Comparison of ENCODE assay signal across 8 cellular contexts in genomic region chr16:1773703-1774455, GRCh38. TPM values are rescaled to one million over a fixed set of nuclear protein-coding genes. Genes with fewer than 3 reads are reported as not detected.
DNase-seq lines count a peak whose midpoint lies in the region; ATAC-seq and TF ChIP-seq lines count a peak whose summit lies in the region.

No MANE protein-coding gene starts in this region.

- H3K79me2 ChIP-seq in hepatocyte (peaks cover 34% of the 10 kb centered on the region), smooth muscle cell (ENCODE audit: low read depth) (peaks cover 24% of the 10 kb centered on the region)

- H3K9me3 Mint-ChIP-seq in activated naive CD4-positive, alpha-beta T cell treated with anti-CD3 and anti-CD28 coated beads, Interleukin-2, amount 50 U/mL, for 72 hours, result no peaks in the 10 kb centered on the region

- no peaks in the 10 kb centered on the region for H3K27me3 ChIP-seq in hepatocyte
- no peaks in the 10 kb centered on the region for H3K27me3 ChIP-seq in smooth muscle cell (ENCODE audit: low read depth)

- DNase-seq in ELR (ENCODE audit: low read depth) (peak; percentile 47), LNCaP clone FGC (ENCODE audit: low read depth) (peak; percentile 50), hepatocyte (ENCODE audit: low spot score) (no peak), smooth muscle cell (lab: John Stamatoyannopoulos, UW; ENCODE audit: unreplicated experiment) (no peak), GOT3 (lab: John Stamatoyannopoulos, UW) (no peak), SHP77 treated with DMSO at 0.1 percent for 48 hours (lab: John Stamatoyannopoulos, UW) (no peak)
- no peak for DNase-seq in activated naive CD4-positive, alpha-beta T cell treated with anti-CD3 and anti-CD28 coated beads, Interleukin-2, amount 50 U/mL, for 72 hours (ENCODE audit: low spot score in 2 of 2)

- H3K36me3 Mint-ChIP-seq in activated naive CD4-positive, alpha-beta T cell treated with anti-CD3 and anti-CD28 coated beads, Interleukin-2, amount 50 U/mL, for 72 hours, result peaks cover 11 to 15% of the 10 kb centered on the region in 2 donors

- TF ChIP-seq CTCF in LNCaP clone FGC (IDR thresholded peaks at IDR 0.05; ENCODE audit: control insufficient read depth, extremely low read depth, insufficient read depth) (no peak), hepatocyte (IDR thresholded peaks at IDR 0.05; ENCODE audit: poor library complexity) (no peak), smooth muscle cell (IDR thresholded peaks at IDR 0.05; ENCODE audit: borderline replicate concordance, insufficient read depth, poor library complexity, severe bottlenecking) (no peak)

- no peak for ATAC-seq in activated naive CD4-positive, alpha-beta T cell treated with anti-CD3 and anti-CD28 coated beads, Interleukin-2, amount 50 U/mL, for 72 hours
- no peak for ATAC-seq in HG02610 (IDR thresholded peaks at IDR 0.05; ENCODE audit: unreplicated experiment)

- H2AFZ ChIP-seq in hepatocyte (peak overlapping the region; percentile 80), smooth muscle cell (ENCODE audit: low read depth) (peak overlapping the region; percentile 15)

- H3K9ac ChIP-seq in smooth muscle cell (ENCODE audit: low read depth), result peak overlapping the region; percentile 86

- peaks cover 8% of the 10 kb centered on the region for H3F3A ChIP-seq in smooth muscle cell (ENCODE audit: low read depth)

- H4K20me1 ChIP-seq in hepatocyte (ENCODE audit: insufficient read depth, poor library complexity, severe bottlenecking) (peaks cover 20% of the 10 kb centered on the region), smooth muscle cell (ENCODE audit: low read depth) (peaks cover 30% of the 10 kb centered on the region)

- H3K36me3 ChIP-seq in hepatocyte (replicated peaks; ENCODE audit: insufficient read depth, low read depth) (no peaks in the 10 kb centered on the region), smooth muscle cell (ENCODE audit: low read depth) (no peaks in the 10 kb centered on the region)

- H3K4me2 ChIP-seq in hepatocyte (peak overlapping the region; percentile 100), smooth muscle cell (peak overlapping the region; percentile 100)

- H3K27ac Mint-ChIP-seq in activated naive CD4-positive, alpha-beta T cell treated with anti-CD3 and anti-CD28 coated beads, Interleukin-2, amount 50 U/mL, for 72 hours, result peak overlapping the region; percentile 81 to 88

- no peaks in the 10 kb centered on the region for H3K9me2 ChIP-seq in hepatocyte (replicated peaks; ENCODE audit: insufficient read depth)

- H3K27ac ChIP-seq in hepatocyte (peak overlapping the region; percentile 98), smooth muscle cell (ENCODE audit: low read depth) (peak overlapping the region; percentile 68)

- H3K4me1 ChIP-seq in hepatocyte (ENCODE audit: insufficient read depth) (peaks cover 29% of the 10 kb centered on the region), smooth muscle cell (ENCODE audit: low read depth) (peaks cover 20% of the 10 kb centered on the region)

- 29% methylated on average over 39 of the region's 45 CpGs for WGBS in hepatocyte (ENCODE audit: low lambda C conversion rate, missing lambda C conversion rate)
- 25% methylated on average over 44 of the region's 45 CpGs for WGBS in smooth muscle cell (ENCODE audit: low lambda C conversion rate)

- H3K4me3 ChIP-seq in LNCaP clone FGC (ENCODE audit: low read depth, low read length), result peak overlapping the region; percentile 94
- peak overlapping the region; percentile 88 for H3K4me3 ChIP-seq in hepatocyte
- H3K4me3 ChIP-seq in smooth muscle cell, result peak overlapping the region; percentile 83

- H3K9me3 ChIP-seq in hepatocyte (ENCODE audit: low read depth), result no peaks in the 10 kb centered on the region
- no peaks in the 10 kb centered on the region for H3K9me3 ChIP-seq in smooth muscle cell (replicated peaks; ENCODE audit: low read depth)

RNA-seq across cellular contexts. Expression of gene MRPS34, which starts 0.9 kb away (rescaled TPM):
- 100 to 1,000 TPM; 106 to 180 TPM for total RNA-seq in activated naive CD4-positive, alpha-beta T cell treated with anti-CD3 and anti-CD28 coated beads, Interleukin-2, amount 50 U/mL, for 72 hours
- total RNA-seq in hepatocyte (115 and 116 TPM in 2 replicates), smooth muscle cell (56.7 and 62.9 TPM in 2 replicates)
- polyA plus RNA-seq in hepatocyte (155 TPM in 2 replicates), smooth muscle cell (111 and 122 TPM in 2 replicates)

RNA-seq across cellular contexts. Expression of gene EME2, which starts 1.3 kb away (rescaled TPM):
- total RNA-seq in activated naive CD4-positive, alpha-beta T cell treated with anti-CD3 and anti-CD28 coated beads, Interleukin-2, amount 50 U/mL, for 72 hours, result 10 to 100 TPM; 21.9 to 24.0 TPM
- total RNA-seq in hepatocyte (12.0 and 17.7 TPM in 2 replicates), smooth muscle cell (3.6 and 4.4 TPM in 2 replicates)
- polyA plus RNA-seq in hepatocyte (20.8 and 28.2 TPM in 2 replicates), smooth muscle cell (3.8 and 7.6 TPM in 2 replicates)

RNA-seq across cellular contexts. Expression of gene NME3, which starts 2.5 kb away (rescaled TPM):
- total RNA-seq in activated naive CD4-positive, alpha-beta T cell treated with anti-CD3 and anti-CD28 coated beads, Interleukin-2, amount 50 U/mL, for 72 hours, result 10 to 100 TPM; 30.9 to 55.6 TPM
- 34.8 and 51.7 TPM in 2 replicates for total RNA-seq in hepatocyte
- 86.6 and 104 TPM in 2 replicates for polyA plus RNA-seq in hepatocyte
- total RNA-seq in smooth muscle cell, result 38.0 and 56.7 TPM in 2 replicates
- polyA plus RNA-seq in smooth muscle cell, result 85.4 and 94.3 TPM in 2 replicates

RNA-seq across cellular contexts. Expression of gene SPSB3, which starts 8.5 kb away (rescaled TPM):
- 10 to 100 TPM; 19.1 to 29.2 TPM for total RNA-seq in activated naive CD4-positive, alpha-beta T cell treated with anti-CD3 and anti-CD28 coated beads, Interleukin-2, amount 50 U/mL, for 72 hours
- 34.4 and 38.8 TPM in 2 replicates for total RNA-seq in hepatocyte
- 64.6 and 76.4 TPM in 2 replicates for polyA plus RNA-seq in hepatocyte
- 23.0 and 25.1 TPM in 2 replicates for total RNA-seq in smooth muscle cell
- polyA plus RNA-seq in smooth muscle cell, result 49.8 and 60.3 TPM in 2 replicates

RNA-seq across cellular contexts. Expression of gene NUBP2, which starts 8.9 kb away (rescaled TPM):
- 10 to 100 TPM; 41.0 to 48.3 TPM for total RNA-seq in activated naive CD4-positive, alpha-beta T cell treated with anti-CD3 and anti-CD28 coated beads, Interleukin-2, amount 50 U/mL, for 72 hours
- 72.7 and 85.4 TPM in 2 replicates for total RNA-seq in hepatocyte
- polyA plus RNA-seq in hepatocyte, result 92.9 and 101 TPM in 2 replicates
- total RNA-seq in smooth muscle cell, result 32.9 and 48.0 TPM in 2 replicates
- 80.8 and 86.7 TPM in 2 replicates for polyA plus RNA-seq in smooth muscle cell

Comparison
In these comparisons a context has a peak if more than half of its experiments do, and no peak if none do; other contexts are left out.
1. DNase-seq: peak in ELR (single experiment) and LNCaP clone FGC (single experiment); none in activated naive CD4-positive, alpha-beta T cell treated with anti-CD3 and anti-CD28 coated beads, Interleukin-2, amount 50 U/mL, for 72 hours (0 of 2), hepatocyte (single experiment), smooth muscle cell (single experiment), GOT3 (single experiment) and SHP77 treated with DMSO at 0.1 percent for 48 hours (single experiment).
2. Peak in every context shown above with its lines, with median percentiles within 50 percentile points of each other: H3K4me3 ChIP-seq.